8 cellular contexts compared by ENCODE assay signal in genomic region chr22:21652547-21653545, GRCh38. TPM values are rescaled to one million over a fixed set of nuclear protein-coding genes. Genes with fewer than 3 reads are reported as not detected.
DNase-seq lines count a peak whose midpoint lies in the region; ATAC-seq and TF ChIP-seq lines count a peak whose summit lies in the region.

No MANE protein-coding gene starts in this region.

- H3K36me3 ChIP-seq in Loucy (ENCODE audit: insufficient read depth, low read length): peaks cover 14% of the 10 kb centered on the region; the same call in 1 of the 2 replicates

- H3K4me2 ChIP-seq in Loucy (ENCODE audit: low read depth, low read length, poor library complexity, severe bottlenecking): peak overlapping the region; percentile 94

- H3K9ac ChIP-seq in Loucy (ENCODE audit: low read depth, low read length, poor library complexity, severe bottlenecking): peak overlapping the region; percentile 99

- peaks cover 38% of the 10 kb centered on the region for H3K79me2 ChIP-seq in Loucy (ENCODE audit: insufficient read depth, low read length)

- DNase-seq in epithelial cell of proximal tubule (ENCODE audit: low read depth) (no peak), retina (peak; percentile 64), LoVo (ENCODE audit: low spot score) (no peak), COLO829 (ENCODE audit: low spot score) (no peak)

- H3K9me3 ChIP-seq in Loucy (ENCODE audit: insufficient read depth, low read depth, low read length): no peaks in the 10 kb centered on the region

- ATAC-seq in GM18873 (IDR thresholded peaks at IDR 0.05; ENCODE audit: low FRiP score, unreplicated experiment): no peak
- no peak for ATAC-seq in HG02840 (IDR thresholded peaks at IDR 0.05; ENCODE audit: low FRiP score, unreplicated experiment)

- peak; percentile 34 for TF ChIP-seq CTCF in GM12872 (IDR thresholded peaks at IDR 0.05; ENCODE audit: insufficient read depth, low read depth, low read length)
- TF ChIP-seq CTCF in Loucy (conservative IDR thresholded peaks at IDR 0.05; ENCODE audit: low read length): peak; percentile 39
- TF ChIP-seq CTCF in epithelial cell of proximal tubule (conservative IDR thresholded peaks at IDR 0.05; ENCODE audit: low read depth, low read length): no peak

- peaks cover 15% of the 10 kb centered on the region for H3F3A ChIP-seq in Loucy (ENCODE audit: low read depth)

- H3K9me2 ChIP-seq in Loucy (replicated peaks; ENCODE audit: low read depth, low read length): no peaks in the 10 kb centered on the region

- peak overlapping the region; percentile 86 for H3K4me3 ChIP-seq in Loucy (ENCODE audit: low read length, poor library complexity, severe bottlenecking)
- peak overlapping the region; percentile 85 for H3K4me3 ChIP-seq in epithelial cell of proximal tubule (ENCODE audit: low read depth, low read length)

- H3K27me3 ChIP-seq in Loucy (ENCODE audit: insufficient read depth, low read length, poor library complexity, severe bottlenecking): peaks cover 5% of the 10 kb centered on the region

- peaks cover 37% of the 10 kb centered on the region for H3K4me1 ChIP-seq in Loucy (ENCODE audit: insufficient read depth, low read length, poor library complexity, severe bottlenecking)

- H2AFZ ChIP-seq in Loucy (ENCODE audit: low read length): peak overlapping the region; percentile 88

- no peaks in the 10 kb centered on the region for H4K20me1 ChIP-seq in Loucy (ENCODE audit: insufficient read depth, low read length, poor library complexity, severe bottlenecking)

RNA-seq across cellular contexts. Expression of gene SDF2L1, which starts 10.7 kb away (rescaled TPM):
- total RNA-seq in epithelial cell of proximal tubule: 93.2 and 109 TPM in 2 replicates

RNA-seq across cellular contexts. Expression of gene PPIL2, which starts 13.0 kb away (rescaled TPM):
- total RNA-seq in epithelial cell of proximal tubule: 25.5 and 31.0 TPM in 2 replicates

RNA-seq across cellular contexts. Expression of gene CCDC116, which starts 20.3 kb away (rescaled TPM):
- 0.17 and 0.29 TPM in 2 replicates for total RNA-seq in epithelial cell of proximal tubule

RNA-seq across cellular contexts. Expression of gene YDJC, which starts 23.0 kb away (rescaled TPM):
- 123 TPM in 2 replicates for total RNA-seq in epithelial cell of proximal tubule
